10 cellular contexts compared by ENCODE assay signal in genomic region chr11:71489311-71490043, GRCh38. TPM values are rescaled to one million over a fixed set of nuclear protein-coding genes. Genes with fewer than 3 reads are reported as not detected.
DNase-seq lines count a peak whose midpoint lies in the region; ATAC-seq, FAIRE-seq and TF ChIP-seq lines count a peak whose summit lies in the region.
"Had no signal": no experiment of that assay in that cellular context is flagged by ENCODE, and none has a peak within 500 bp of the region (broad histone marks: within the 10 kb centered on the region; RNA-seq: fewer than 3 reads in every experiment).

No MANE protein-coding gene starts in this region.

- no peaks in the 10 kb centered on the region for H3K27me3 ChIP-seq in cardiac muscle cell
- no peaks in the 10 kb centered on the region for H3K27me3 ChIP-seq in kidney epithelial cell (ENCODE audit: control insufficient read depth, insufficient read depth, low read length)
- H3K27me3 ChIP-seq: heart right ventricle had no signal

- H3K4me3 Mint-ChIP-seq in stimulated activated naive CD8-positive, alpha-beta T cell treated with anti-CD3 and anti-CD28 coated beads, Interleukin-15, amount 100 ng/mL, for 72 hours, result peak overlapping the region; percentile 2 to 14

- H3K27ac Mint-ChIP-seq in stimulated activated naive CD8-positive, alpha-beta T cell treated with anti-CD3 and anti-CD28 coated beads, Interleukin-15, amount 100 ng/mL, for 72 hours, result peak overlapping the region; percentile 85 to 97

- no peaks in the 10 kb centered on the region for H3K9me3 Mint-ChIP-seq in stimulated activated naive CD8-positive, alpha-beta T cell treated with anti-CD3 and anti-CD28 coated beads, Interleukin-15, amount 100 ng/mL, for 72 hours

- H3K9me3 ChIP-seq in cardiac muscle cell (ENCODE audit: low read depth), result no peaks in the 10 kb centered on the region
- H3K9me3 ChIP-seq: heart right ventricle had no signal

- peak overlapping the region; percentile 89 for H3K27ac ChIP-seq in cardiac muscle cell

- H3K4me1 ChIP-seq in cardiac muscle cell (ENCODE audit: low read depth), result peaks cover 21% of the 10 kb centered on the region

- H3K4me1 Mint-ChIP-seq in stimulated activated naive CD8-positive, alpha-beta T cell treated with anti-CD3 and anti-CD28 coated beads, Interleukin-15, amount 100 ng/mL, for 72 hours, result peaks cover 20% of the 10 kb centered on the region

- no peaks in the 10 kb centered on the region for H3K27me3 Mint-ChIP-seq in stimulated activated naive CD8-positive, alpha-beta T cell treated with anti-CD3 and anti-CD28 coated beads, Interleukin-15, amount 100 ng/mL, for 72 hours

- H3K4me3 ChIP-seq in cardiac muscle cell (no peak overlapping the region), kidney epithelial cell (ENCODE audit: low read depth, low read length) (no peak overlapping the region)
- H3K4me3 ChIP-seq: heart right ventricle had no signal

- peak in 1 of 2 donors; percentile 47 for DNase-seq in cardiac muscle cell (ENCODE audit: low read depth in 1 of 2, low spot score in 1 of 2)
- no peak for DNase-seq in Right ventricle myocardium superior
- peak; percentile 13 for DNase-seq in activated T-cell treated with anti-CD3 and anti-CD28 coated beads, Interleukin-2, amount 50 U/mL, for 1 hour
- DNase-seq in kidney epithelial cell (ENCODE audit: low read depth), result peak; percentile 45
- peak; percentile 11 to 62 for DNase-seq in stimulated activated naive CD8-positive, alpha-beta T cell treated with anti-CD3 and anti-CD28 coated beads, Interleukin-15, amount 100 ng/mL, for 72 hours
- DNase-seq in frontal cortex (ENCODE audit: low spot score in 2 of 2), result no peak
- no peak for DNase-seq in NCI-H524 treated with DMSO at 0.1 percent for 48 hours (lab: John Stamatoyannopoulos, UW)
- DNase-seq: heart right ventricle, MV-4-11 had no signal

- H3K36me3 ChIP-seq in cardiac muscle cell, result no peaks in the 10 kb centered on the region
- H3K36me3 ChIP-seq in kidney epithelial cell (ENCODE audit: control insufficient read depth, insufficient read depth, low read length), result peaks cover 2% of the 10 kb centered on the region

- intact Hi-C loops in Right ventricle myocardium superior (cut with DNase I), result no loop called here

- TF ChIP-seq CTCF in cardiac muscle cell (IDR thresholded peaks at IDR 0.05; ENCODE audit: low read depth, low read length), result no peak
- no peak for TF ChIP-seq CTCF in kidney epithelial cell (IDR thresholded peaks at IDR 0.05; ENCODE audit: insufficient read depth, low read length, poor library complexity, severe bottlenecking)

- FAIRE-seq in frontal cortex (lab: Jason Lieb, UNC), result no peak

- ATAC-seq in Right ventricle myocardium superior (ENCODE audit: poor library complexity) (no peak), GM18909 (IDR thresholded peaks at IDR 0.05; ENCODE audit: poor library complexity, unreplicated experiment) (no peak)
- peak; percentile 96 for ATAC-seq in stimulated activated naive CD8-positive, alpha-beta T cell treated with anti-CD3 and anti-CD28 coated beads, Interleukin-15, amount 100 ng/mL, for 72 hours

RNA-seq across cellular contexts. Expression of gene NADSYN1, which starts 36.5 kb away (rescaled TPM):
- 56.4 and 68.9 TPM in 2 replicates for total RNA-seq in cardiac muscle cell
- polyA plus RNA-seq in cardiac muscle cell, result 46.8 and 67.0 TPM in 2 replicates
- 18.5 TPM for total RNA-seq in Right ventricle myocardium superior
- 66.7 and 70.1 TPM in 2 replicates for total RNA-seq in kidney epithelial cell
- total RNA-seq in frontal cortex, result 20.0 TPM

RNA-seq across cellular contexts. Expression of gene KRTAP5-7, which starts 37.6 kb away (rescaled TPM):
- total RNA-seq in cardiac muscle cell, result not detected in 2 replicates
- polyA plus RNA-seq in cardiac muscle cell, result 0.12 TPM in 1 of 2 replicates, not detected in the other
- not detected for total RNA-seq in Right ventricle myocardium superior
- not detected in 2 replicates for total RNA-seq in kidney epithelial cell
- total RNA-seq in frontal cortex, result under 0.01 TPM

RNA-seq across cellular contexts. Expression of gene DHCR7, which starts 41.3 kb away (rescaled TPM):
- total RNA-seq in cardiac muscle cell (50.0 and 133 TPM in 2 replicates), Right ventricle myocardium superior (48.5 TPM), kidney epithelial cell (88.8 and 105 TPM in 2 replicates), frontal cortex (35.9 TPM)
- polyA plus RNA-seq in cardiac muscle cell, result 65.0 and 158 TPM in 2 replicates

RNA-seq across cellular contexts. Expression of gene KRTAP5-8, which starts 48.3 kb away (rescaled TPM):
- not detected in 2 replicates for total RNA-seq in cardiac muscle cell
- not detected in 2 replicates for polyA plus RNA-seq in cardiac muscle cell
- not detected for total RNA-seq in Right ventricle myocardium superior
- total RNA-seq in kidney epithelial cell, result not detected in 2 replicates
- total RNA-seq in frontal cortex, result not detected
- total RNA-seq: heart right ventricle had no signal
- polyA plus RNA-seq: heart right ventricle had no signal

RNA-seq across cellular contexts. Expression of gene KRTAP5-9, which starts 58.7 kb away (rescaled TPM):
- total RNA-seq in cardiac muscle cell (0.39 TPM in 1 of 2 replicates, not detected in the other), Right ventricle myocardium superior (not detected), kidney epithelial cell (not detected in 2 replicates), frontal cortex (not detected)
- polyA plus RNA-seq in cardiac muscle cell, result not detected in 2 replicates
- total RNA-seq: heart right ventricle had no signal
- polyA plus RNA-seq: heart right ventricle had no signal

Comparison
In these comparisons a context has a peak if more than half of its experiments do, and no peak if none do; other contexts are left out.
1. DNase-seq: peak in activated T-cell treated with anti-CD3 and anti-CD28 coated beads, Interleukin-2, amount 50 U/mL, for 1 hour (single experiment), kidney epithelial cell (single experiment) and stimulated activated naive CD8-positive, alpha-beta T cell treated with anti-CD3 and anti-CD28 coated beads, Interleukin-15, amount 100 ng/mL, for 72 hours (2 of 2); none in Right ventricle myocardium superior (single experiment), frontal cortex (0 of 2) and NCI-H524 treated with DMSO at 0.1 percent for 48 hours (single experiment).